Comparison of ENCODE assay signal across 9 cellular contexts in genomic region chr1:235079443-235079967, GRCh38. TPM values are rescaled to one million over a fixed set of nuclear protein-coding genes. Genes with fewer than 3 reads are reported as not detected.
DNase-seq lines count a peak whose midpoint lies in the region; ATAC-seq, FAIRE-seq and TF ChIP-seq lines count a peak whose summit lies in the region.
"Had no signal": no experiment of that assay in that cellular context is flagged by ENCODE, and none has a peak within 500 bp of the region (broad histone marks: within the 10 kb centered on the region; RNA-seq: fewer than 3 reads in every experiment).

No MANE protein-coding gene starts in this region.

- peaks cover 26% of the 10 kb centered on the region for H3K4me1 Mint-ChIP-seq in CD4-positive, alpha-beta T cell (ENCODE audit: low read depth)

- H3K4me3 ChIP-seq in pancreas = no peak overlapping the region

- WGBS in pancreas, 2 donors = 11 to 12% methylated on average over 6 of the region's 6 CpGs

- H3K36me3 ChIP-seq in pancreas = no peaks in the 10 kb centered on the region

- no peak overlapping the region for H3K4me3 Mint-ChIP-seq in CD4-positive, alpha-beta T cell

- peak; percentile 67 for DNase-seq in ELR (ENCODE audit: low read depth)
- DNase-seq in M059J (ENCODE audit: low read depth) = peak; percentile 87
- DNase-seq in cerebellar cortex (ENCODE audit: low spot score) = peak; percentile 72
- peak; percentile 87 to 99 (median 98) for DNase-seq in pancreas
- no peak for DNase-seq in CD4-positive, alpha-beta T cell
- no peak for DNase-seq in GM12892 (ENCODE audit: insufficient read length)
- no peak for DNase-seq in activated naive CD4-positive, alpha-beta T cell treated with anti-CD3 and anti-CD28 coated beads, Interleukin-2, amount 50 U/mL, for 16 hours
- DNase-seq: activated CD4-positive, CD25-positive, alpha-beta regulatory T cell had no signal

- H3K27me3 Mint-ChIP-seq in CD4-positive, alpha-beta T cell = no peaks in the 10 kb centered on the region

- CTCF ChIA-PET in CD4-positive, alpha-beta T cell (lab: Charles Lee) = interaction anchor here (0.6 kb wide), 1 partner anchor 129 kb away, joined by 3 read pairs; no protein-coding TSS in a partner anchor

- peaks cover 22 to 52% (median 45%) of the 10 kb centered on the region in 3 donors for H3K4me1 ChIP-seq in pancreas

- intact Hi-C loops in pancreas (cut with DNase I) = loop anchor here in 2 of 3 donors (5.0 to 10.0 kb wide), 2 partner anchors 117 to 475 kb away; no protein-coding TSS in a partner anchor
- intact Hi-C loops in CD4-positive, alpha-beta T cell (cut with DNase I, micrococcal nuclease) = loop anchor here in 1 of 2 experiments (10.0 kb wide), 1 partner anchor 95 kb away; no protein-coding TSS in a partner anchor

- no peaks in the 10 kb centered on the region for H3K36me3 Mint-ChIP-seq in CD4-positive, alpha-beta T cell (ENCODE audit: low read depth)

- H3K9me3 ChIP-seq in pancreas = no peaks in the 10 kb centered on the region
- no peaks in the 10 kb centered on the region for H3K9me3 ChIP-seq in CD4-positive, alpha-beta T cell (ENCODE audit: control insufficient read depth, low read length)

- H3K27ac Mint-ChIP-seq in CD4-positive, alpha-beta T cell = no peak overlapping the region

- ATAC-seq in pancreas = peak; percentile 76 to 88 (median 84)
- ATAC-seq in GM21576 (IDR thresholded peaks at IDR 0.05; ENCODE audit: unreplicated experiment) = no peak
- no peak for ATAC-seq in CD4-positive, alpha-beta T cell (ENCODE audit: poor library complexity)

- TF ChIP-seq POLR2A in GM12892 (IDR thresholded peaks at IDR 0.05; ENCODE audit: low read depth, low read length) = no peak

- FAIRE-seq in pancreas (lab: Jason Lieb, UNC) (no peak), GM12892 (lab: Jason Lieb, UNC) (no peak)

- POLR2A ChIA-PET in CD4-positive, alpha-beta T cell (lab: Charles Lee) = no interaction called here

- no peaks in the 10 kb centered on the region for H3K9me3 Mint-ChIP-seq in CD4-positive, alpha-beta T cell

- TF ChIP-seq CTCF in pancreas (IDR thresholded peaks at IDR 0.05) = no peak
- no peak for TF ChIP-seq CTCF in CD4-positive, alpha-beta T cell (IDR thresholded peaks at IDR 0.05)

- H3K27me3 ChIP-seq in pancreas = no peaks in the 10 kb centered on the region
- no peaks in the 10 kb centered on the region for H3K27me3 ChIP-seq in CD4-positive, alpha-beta T cell (ENCODE audit: control insufficient read depth, insufficient read depth, low read length)

- H3K27ac ChIP-seq in pancreas = peak overlapping the region; percentile 54 to 88 (median 79)
- no peak overlapping the region for H3K27ac ChIP-seq in CD4-positive, alpha-beta T cell (ENCODE audit: low read depth, low read length)

RNA-seq across cellular contexts. Expression of gene TOMM20, which starts 49.1 kb away (rescaled TPM):
- total RNA-seq in M059J (2014; rRNA removed; shearing (Covaris generic)) = 44.5 and 72.8 TPM in 2 replicates
- total RNA-seq in pancreas = 100 to 1,000 TPM in 2 of 6 donors, 10 to 100 TPM in 4; 53.8 to 106 (median 91.9) TPM
- polyA plus RNA-seq in pancreas = 10 to 100 TPM; 37.7 to 52.9 TPM
- 100 to 1,000 TPM; 129 to 133 TPM for total RNA-seq in CD4-positive, alpha-beta T cell
- polyA plus RNA-seq in GM12892 (2012; ENCODE audit: missing spikeins) = 134 TPM

Comparison
In these comparisons a context has a peak if more than half of its experiments do, and no peak if none do; other contexts are left out.
1. DNase-seq: peak in ELR (single experiment), M059J (single experiment), cerebellar cortex (single experiment) and pancreas (6 of 6); none in CD4-positive, alpha-beta T cell (0 of 10), GM12892 (single experiment) and activated naive CD4-positive, alpha-beta T cell treated with anti-CD3 and anti-CD28 coated beads, Interleukin-2, amount 50 U/mL, for 16 hours (single experiment).
2. ATAC-seq: peak in pancreas (4 of 4); none in GM21576 (single experiment) and CD4-positive, alpha-beta T cell (single experiment).